9 cellular contexts compared by ENCODE assay signal in genomic region chr3:52014613-52015012, GRCh38. TPM values are rescaled to one million over a fixed set of nuclear protein-coding genes. Genes with fewer than 3 reads are reported as not detected.
DNase-seq lines count a peak whose midpoint lies in the region; ATAC-seq and TF ChIP-seq lines count a peak whose summit lies in the region.
"Had no signal": no experiment of that assay in that cellular context is flagged by ENCODE, and none has a peak within 500 bp of the region (broad histone marks: within the 10 kb centered on the region; RNA-seq: fewer than 3 reads in every experiment).

No MANE protein-coding gene starts in this region.

- no peaks in the 10 kb centered on the region for H4K20me1 ChIP-seq in neural progenitor cell (ENCODE audit: low read depth)

- peaks cover 9% of the 10 kb centered on the region for H3K4me1 Mint-ChIP-seq in neural progenitor cell

- no peaks in the 10 kb centered on the region for H3K9me3 ChIP-seq in neural progenitor cell (ENCODE audit: low read depth)

- H3K4me3 Mint-ChIP-seq in neural progenitor cell = no peak overlapping the region
- H3K4me3 Mint-ChIP-seq: IgD-negative memory B cell had no signal

- no peaks in the 10 kb centered on the region for H3K79me2 ChIP-seq in neural progenitor cell (ENCODE audit: low read depth)

- H3K4me2 ChIP-seq in neural progenitor cell = no peak overlapping the region

- no peaks in the 10 kb centered on the region for H3F3A ChIP-seq in neural progenitor cell (ENCODE audit: low read depth)

- H3K9ac ChIP-seq in neural progenitor cell = no peak overlapping the region

- H3K36me3 Mint-ChIP-seq in neural progenitor cell = no peaks in the 10 kb centered on the region
- H3K36me3 Mint-ChIP-seq: IgD-negative memory B cell had no signal

- no peak overlapping the region for H3K4me3 ChIP-seq in neural progenitor cell

- H3K27ac Mint-ChIP-seq in neural progenitor cell = no peak overlapping the region

- H3K27me3 Mint-ChIP-seq in neural progenitor cell (ENCODE audit: insufficient read depth, low read depth) = peaks cover 16% of the 10 kb centered on the region

- ATAC-seq in HG02973 (IDR thresholded peaks at IDR 0.05; ENCODE audit: unreplicated experiment) = no peak

- no peaks in the 10 kb centered on the region for H3K36me3 ChIP-seq in neural progenitor cell

- H3K9me3 Mint-ChIP-seq in neural progenitor cell = peaks cover 2% of the 10 kb centered on the region

- DNase-seq in ELF-1 (ENCODE audit: low read depth, low spot score) (peak; percentile 64), LHCN-M2 (ENCODE audit: low read depth) (peak; percentile 21), cerebellar cortex (ENCODE audit: low spot score) (peak; percentile 43), neural progenitor cell (ENCODE audit: low spot score) (peak; percentile 65), hepatic stellate cell (ENCODE audit: low spot score) (no peak), SW 1271 (lab: John Stamatoyannopoulos, UW) (no peak)
- DNase-seq: cerebellar nuclear complex had no signal

- peak; percentile 49 for TF ChIP-seq CTCF in neural progenitor cell (IDR thresholded peaks at IDR 0.05)

- peak overlapping the region; percentile 58 for H2AFZ ChIP-seq in neural progenitor cell (replicated peaks)

- H3K27me3 ChIP-seq in neural progenitor cell = no peaks in the 10 kb centered on the region

- H3K4me1 ChIP-seq in neural progenitor cell = peaks cover 10% of the 10 kb centered on the region

- no peak overlapping the region for H3K27ac ChIP-seq in neural progenitor cell

RNA-seq across cellular contexts. Expression of gene RPL29, which starts 18.9 kb away (rescaled TPM):
- 1,243 and 1,634 TPM in 2 replicates for total RNA-seq in LHCN-M2 (2014; rRNA removed)
- 1,899 TPM for polyA plus RNA-seq in LHCN-M2 (2012)
- total RNA-seq in neural progenitor cell (ENCODE audit: low replicate concordance) = 1,431 and 2,019 TPM in 2 replicates

RNA-seq across cellular contexts. Expression of gene ACY1, which starts 31.3 kb away (rescaled TPM):
- 60.4 and 75.4 TPM in 2 replicates for total RNA-seq in LHCN-M2 (2014; rRNA removed)
- polyA plus RNA-seq in LHCN-M2 (2012) = 48.2 TPM
- total RNA-seq in neural progenitor cell (ENCODE audit: low replicate concordance) = 17.3 and 31.8 TPM in 2 replicates

RNA-seq across cellular contexts. Expression of gene ABHD14A, which starts 39.7 kb away (rescaled TPM):
- total RNA-seq in LHCN-M2 (2014; rRNA removed) = 23.1 and 30.7 TPM in 2 replicates
- 25.8 TPM for polyA plus RNA-seq in LHCN-M2 (2012)
- total RNA-seq in neural progenitor cell (ENCODE audit: low replicate concordance) = 4.0 and 14.7 TPM in 2 replicates

RNA-seq across cellular contexts. Expression of gene ABHD14B, which starts 40.8 kb away (rescaled TPM):
- 54.6 and 59.9 TPM in 2 replicates for total RNA-seq in LHCN-M2 (2014; rRNA removed)
- polyA plus RNA-seq in LHCN-M2 (2012) = 68.1 TPM
- total RNA-seq in neural progenitor cell (ENCODE audit: low replicate concordance) = 6.0 and 8.3 TPM in 2 replicates

RNA-seq across cellular contexts. Expression of gene DUSP7, which starts 41.8 kb away (rescaled TPM):
- 15.3 and 15.7 TPM in 2 replicates for total RNA-seq in LHCN-M2 (2014; rRNA removed)
- 19.1 TPM for polyA plus RNA-seq in LHCN-M2 (2012)
- 2.4 and 10.7 TPM in 2 replicates for total RNA-seq in neural progenitor cell (ENCODE audit: low replicate concordance)

Comparison
In these comparisons a context has a peak if more than half of its experiments do, and no peak if none do; other contexts are left out.
1. DNase-seq: peak in ELF-1 (single experiment), LHCN-M2 (single experiment), cerebellar cortex (single experiment) and neural progenitor cell (single experiment); none in hepatic stellate cell (single experiment) and SW 1271 (0 of 2).